1 cellular context compared by ENCODE assay signal in the genomic region with DNA sequence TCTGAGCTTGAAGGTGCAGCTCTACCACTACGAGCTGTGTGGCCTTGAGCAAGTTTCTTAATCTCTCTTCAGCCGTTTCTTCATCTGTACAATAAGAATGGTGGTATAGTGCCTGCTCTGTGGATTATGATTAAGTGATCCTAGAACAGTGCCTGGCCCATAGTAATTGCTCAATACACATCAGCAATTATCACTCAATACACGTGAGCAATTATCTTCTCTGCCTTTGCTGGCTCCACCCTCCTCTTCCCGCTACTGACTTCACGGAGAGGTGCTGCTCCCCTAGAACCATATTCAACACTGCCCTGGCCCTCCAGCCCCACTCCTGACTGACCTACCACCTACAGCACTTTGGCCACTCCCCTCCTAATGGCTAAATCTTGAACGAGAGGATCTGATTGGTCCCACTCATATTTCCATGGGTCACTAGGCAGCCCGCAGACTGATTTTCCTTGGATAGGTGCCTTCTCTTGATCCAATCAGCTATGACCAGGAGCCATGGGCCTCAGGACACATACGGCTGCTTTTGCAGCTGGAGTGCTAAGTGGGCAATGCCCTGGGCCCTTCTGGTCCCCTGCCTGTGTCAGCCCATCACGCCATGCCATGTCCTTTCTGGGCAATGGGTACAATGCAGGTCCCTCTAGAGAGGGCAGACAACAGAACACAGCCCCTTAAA.
TF ChIP-seq lines count a peak whose summit lies in the region.

No MANE protein-coding gene starts in this region.

TF ChIP-seq in H1, 55 proteins besides CTCF, POLR2A, EP300 and RAD21:
- TF ChIP-seq EGR1 (IDR thresholded peaks at IDR 0.05; ENCODE audit: borderline replicate concordance, low read depth, low read length) (no peak), SIRT6 (IDR thresholded peaks at IDR 0.05; ENCODE audit: low read length) (no peak), JUN (IDR thresholded peaks at IDR 0.05; ENCODE audit: low read depth, low read length) (no peak), GTF2F1 (IDR thresholded peaks at IDR 0.05; ENCODE audit: borderline replicate concordance, low read depth, low read length) (no peak), BACH1 (IDR thresholded peaks at IDR 0.05; ENCODE audit: low read length) (no peak), CEBPB (IDR thresholded peaks at IDR 0.05; ENCODE audit: low read depth, low read length) (no peak), RNF2 (IDR thresholded peaks at IDR 0.05; ENCODE audit: borderline replicate concordance, low read depth, low read length, missing control alignments, poor library complexity, severe bottlenecking) (no peak), FOSL1 (IDR thresholded peaks at IDR 0.05; ENCODE audit: insufficient read depth, low read depth, low read length) (no peak), CHD1 (IDR thresholded peaks at IDR 0.05; ENCODE audit: low read depth, low read length) (no peak), NRF1 (IDR thresholded peaks at IDR 0.05; ENCODE audit: low read depth, low read length) (no peak)
- TF ChIP-seq, protein P1, sequence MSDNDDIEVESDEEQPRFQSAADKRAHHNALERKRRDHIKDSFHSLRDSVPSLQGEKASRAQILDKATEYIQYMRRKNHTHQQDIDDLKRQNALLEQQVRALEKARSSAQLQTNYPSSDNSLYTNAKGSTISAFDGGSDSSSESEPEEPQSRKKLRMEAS (IDR thresholded peaks at IDR 0.05): no peak
